19 cellular contexts compared by ENCODE assay signal in genomic region chrX:3532571-3532970, GRCh38.
A peak's percentile ranks its signal among the peaks of the same experiment; 100 is the strongest.
DNase-seq lines count a peak whose midpoint lies in the region; ATAC-seq, FAIRE-seq and TF ChIP-seq lines count a peak whose summit lies in the region.
"Had no signal": no experiment of that assay in that cellular context is flagged by ENCODE, and none has a peak within 500 bp of the region (broad histone marks: within the 10 kb centered on the region; RNA-seq: fewer than 3 reads in every experiment).

No MANE protein-coding gene starts in this region.

- H2AFZ ChIP-seq in astrocyte (ENCODE audit: low read depth, low read length) = no peak overlapping the region

- no peaks in the 10 kb centered on the region for H3K79me2 ChIP-seq in astrocyte (ENCODE audit: insufficient read depth, low read length)

- FAIRE-seq in astrocyte (lab: Jason Lieb, UNC) = peak; percentile 81
- FAIRE-seq: GM12878 had no signal

- no peak overlapping the region for H3K27ac ChIP-seq in astrocyte (ENCODE audit: low read depth, low read length)
- no peak overlapping the region for H3K27ac ChIP-seq in effector memory CD4-positive, alpha-beta T cell (ENCODE audit: insufficient read depth, low read length, poor library complexity, severe bottlenecking)
- H3K27ac ChIP-seq: BLaER1, SK-N-MC had no signal

- H3K27me3 ChIP-seq in astrocyte (ENCODE audit: insufficient read depth, low read length) = no peaks in the 10 kb centered on the region
- no peaks in the 10 kb centered on the region for H3K27me3 ChIP-seq in kidney epithelial cell (ENCODE audit: control insufficient read depth, insufficient read depth, low read length)
- no peaks in the 10 kb centered on the region for H3K27me3 ChIP-seq in effector memory CD4-positive, alpha-beta T cell (replicated peaks; ENCODE audit: control insufficient read depth, insufficient read depth, low read length, poor library complexity, severe bottlenecking)
- H3K27me3 ChIP-seq: BLaER1 had no signal

- H3K27me3 Mint-ChIP-seq in HFFc6 (ENCODE audit: insufficient read depth) = peaks cover 3% of the 10 kb centered on the region; the same call in 1 of the 2 replicates
- H3K27me3 Mint-ChIP-seq in astrocyte (ENCODE audit: low read depth, unreplicated experiment) = peaks cover 5% of the 10 kb centered on the region
- no peaks in the 10 kb centered on the region for H3K27me3 Mint-ChIP-seq in type B pancreatic cell

- no peak for ATAC-seq in GM18519 (IDR thresholded peaks at IDR 0.05; ENCODE audit: low FRiP score, unreplicated experiment)
- ATAC-seq in HG02938 (IDR thresholded peaks at IDR 0.05; ENCODE audit: unreplicated experiment) = no peak
- ATAC-seq: GM12878 had no signal

- H4K20me1 ChIP-seq in astrocyte (ENCODE audit: insufficient read depth, low read length) = no peaks in the 10 kb centered on the region
- H4K20me1 ChIP-seq: BLaER1 had no signal

- no peak for DNase-seq in HFFc6
- DNase-seq in astrocyte (ENCODE audit: low read depth) = no peak
- peak; percentile 12 for DNase-seq in kidney epithelial cell (ENCODE audit: low read depth)
- DNase-seq in type B pancreatic cell (ENCODE audit: extremely low spot score, unreplicated experiment) = no peak
- DNase-seq in effector memory CD4-positive, alpha-beta T cell = no peak
- DNase-seq: CD4-positive, alpha-beta memory T cell; DMS53; EL; NCI-H1092 treated with DMSO at 0.1 percent for 48 hours; NCI-H2081; NCI-H2171 treated with DMSO at 0.1 percent for 48 hours; NCI-H446; NCI-H774; Right ventricle myocardium superior had no signal

- H3K27ac Mint-ChIP-seq in HFFc6 = peak overlapping the region; percentile 40; the same call in 1 of the 2 replicates
- no peak overlapping the region for H3K27ac Mint-ChIP-seq in astrocyte (ENCODE audit: unreplicated experiment)
- H3K27ac Mint-ChIP-seq in type B pancreatic cell = peak overlapping the region; percentile 62
- H3K27ac Mint-ChIP-seq: CD4-positive, alpha-beta memory T cell had no signal

- peaks cover 8% of the 10 kb centered on the region for H3K36me3 Mint-ChIP-seq in HFFc6 (ENCODE audit: low read depth)
- H3K36me3 Mint-ChIP-seq in astrocyte (ENCODE audit: low read depth, unreplicated experiment) = no peaks in the 10 kb centered on the region
- no peaks in the 10 kb centered on the region for H3K36me3 Mint-ChIP-seq in type B pancreatic cell

- TF ChIP-seq CTCF in HFFc6 (IDR thresholded peaks at IDR 0.05) (no peak), astrocyte (IDR thresholded peaks at IDR 0.05; ENCODE audit: insufficient read depth, low read depth, low read length) (no peak), kidney epithelial cell (IDR thresholded peaks at IDR 0.05; ENCODE audit: insufficient read depth, low read length, poor library complexity, severe bottlenecking) (no peak), type B pancreatic cell (conservative IDR thresholded peaks at IDR 0.05) (no peak)

- H3K4me3 Mint-ChIP-seq in HFFc6 (no peak overlapping the region), astrocyte (ENCODE audit: unreplicated experiment) (no peak overlapping the region), type B pancreatic cell (no peak overlapping the region)

- no peak overlapping the region for H3K9ac ChIP-seq in astrocyte (ENCODE audit: low read length)
- H3K9ac ChIP-seq: BLaER1 had no signal

- H3K4me3 ChIP-seq in astrocyte (ENCODE audit: insufficient read depth, low read depth, low read length) (no peak overlapping the region), kidney epithelial cell (ENCODE audit: low read depth, low read length) (no peak overlapping the region)
- no peak overlapping the region for H3K4me3 ChIP-seq in effector memory CD4-positive, alpha-beta T cell (ENCODE audit: insufficient read depth, low read depth, low read length, poor library complexity, severe bottlenecking)
- H3K4me3 ChIP-seq: BLaER1, GM12878, SK-N-MC had no signal

- H3K9me3 Mint-ChIP-seq in HFFc6 (peaks cover 13% of the 10 kb centered on the region), astrocyte (ENCODE audit: unreplicated experiment) (peaks cover 4% of the 10 kb centered on the region), type B pancreatic cell (peaks cover 4% of the 10 kb centered on the region)

- H3K4me1 ChIP-seq in astrocyte (ENCODE audit: insufficient read depth, low read length) = peaks cover 3% of the 10 kb centered on the region
- H3K4me1 ChIP-seq in effector memory CD4-positive, alpha-beta T cell (ENCODE audit: control insufficient read depth, insufficient read depth, low read length, poor library complexity, severe bottlenecking) = no peaks in the 10 kb centered on the region

- H3K9me3 ChIP-seq in astrocyte (ENCODE audit: insufficient read depth, low read depth, low read length) = no peaks in the 10 kb centered on the region
- no peaks in the 10 kb centered on the region for H3K9me3 ChIP-seq in effector memory CD4-positive, alpha-beta T cell (ENCODE audit: control insufficient read depth, low read length)

- H3K4me1 Mint-ChIP-seq in HFFc6 (ENCODE audit: low read depth) = no peaks in the 10 kb centered on the region; the same call in 1 of the 2 replicates
- H3K4me1 Mint-ChIP-seq in astrocyte (ENCODE audit: low read depth, unreplicated experiment) = peaks cover 1% of the 10 kb centered on the region
- H3K4me1 Mint-ChIP-seq in type B pancreatic cell (ENCODE audit: unreplicated experiment) = peaks cover 14% of the 10 kb centered on the region
- H3K4me1 Mint-ChIP-seq: CD4-positive, alpha-beta memory T cell had no signal

- H3K36me3 ChIP-seq in astrocyte (ENCODE audit: insufficient read depth, low read length) = no peaks in the 10 kb centered on the region
- H3K36me3 ChIP-seq in kidney epithelial cell (ENCODE audit: control insufficient read depth, insufficient read depth, low read length) = no peaks in the 10 kb centered on the region
- no peaks in the 10 kb centered on the region for H3K36me3 ChIP-seq in effector memory CD4-positive, alpha-beta T cell (ENCODE audit: control insufficient read depth, insufficient read depth, low read length)
- H3K36me3 ChIP-seq: BLaER1 had no signal

- no peak overlapping the region for H3K4me2 ChIP-seq in astrocyte (ENCODE audit: low read length)
- H3K4me2 ChIP-seq: BLaER1 had no signal
